Comparison of ENCODE assay signal across 24 cellular contexts in genomic region chr1:96545935-96546656, GRCh38.
DNase-seq lines count a peak whose midpoint lies in the region; ATAC-seq and TF ChIP-seq lines count a peak whose summit lies in the region.
"Had no signal": no experiment of that assay in that cellular context is flagged by ENCODE, and none has a peak within 500 bp of the region (broad histone marks: within the 10 kb centered on the region; RNA-seq: fewer than 3 reads in every experiment).

No MANE protein-coding gene starts in this region.

- no peak overlapping the region for H3K4me3 Mint-ChIP-seq in GM23338
- H3K4me3 Mint-ChIP-seq: CD14-positive monocyte; CD4-positive, alpha-beta memory T cell; CD4-positive, CD25-positive, alpha-beta regulatory T cell; CD8-positive, alpha-beta memory T cell had no signal

- no peaks in the 10 kb centered on the region for H3K9me2 ChIP-seq in GM23338 (ENCODE audit: insufficient read depth)

- ATAC-seq in GM23338 (no peak), psoas muscle (peak in 3 of 4 donors; percentile 61 to 95 (median 78)), HG03025 (IDR thresholded peaks at IDR 0.05; ENCODE audit: low FRiP score, unreplicated experiment) (no peak), GM18870 (IDR thresholded peaks at IDR 0.05; ENCODE audit: unreplicated experiment) (no peak)
- ATAC-seq: GM12878 had no signal

- H3K9me3 Mint-ChIP-seq in GM23338, result no peaks in the 10 kb centered on the region
- H3K9me3 Mint-ChIP-seq: CD4-positive, alpha-beta memory T cell; CD8-positive, alpha-beta memory T cell had no signal

- H3K27ac Mint-ChIP-seq in GM23338, result 0 out of 2 replicates have a peak overlapping the region, but pooled peaks have one; percentile 24
- H3K27ac Mint-ChIP-seq: CD14-positive monocyte; CD4-positive, alpha-beta memory T cell; CD4-positive, CD25-positive, alpha-beta regulatory T cell; CD8-positive, alpha-beta memory T cell had no signal

- no peaks in the 10 kb centered on the region for H3F3A ChIP-seq in GM23338 (replicated peaks; ENCODE audit: low read depth)

- peaks cover 24% of the 10 kb centered on the region for H3K4me1 Mint-ChIP-seq in GM23338
- H3K4me1 Mint-ChIP-seq: CD14-positive monocyte; CD4-positive, alpha-beta memory T cell; CD4-positive, CD25-positive, alpha-beta regulatory T cell; CD8-positive, alpha-beta memory T cell had no signal

- H3K4me3 ChIP-seq in GM23338, result no peak overlapping the region
- no peak overlapping the region for H3K4me3 ChIP-seq in psoas muscle
- H3K4me3 ChIP-seq in skeletal muscle tissue (ENCODE audit: low read length in 3 of 3), result peak overlapping the region in 1 of 3 donors; percentile 11
- H3K4me3 ChIP-seq: BLaER1, GM12878 had no signal

- no peaks in the 10 kb centered on the region for H3K36me3 Mint-ChIP-seq in GM23338 (ENCODE audit: low read depth)
- H3K36me3 Mint-ChIP-seq: CD14-positive monocyte; CD4-positive, alpha-beta memory T cell; CD4-positive, CD25-positive, alpha-beta regulatory T cell; CD8-positive, alpha-beta memory T cell had no signal

- no peak for DNase-seq in GM23338 (ENCODE audit: low spot score)
- DNase-seq in psoas muscle, result no peak
- DNase-seq in retina, result no peak
- DNase-seq: 8988T; ACHN; BE2C; C1 segment of cervical spinal cord; CD4-positive, alpha-beta memory T cell; CD4-positive, CD25-positive, alpha-beta regulatory T cell; CD8-positive, alpha-beta memory T cell; COR-L47; DMS 273 treated with DMSO at 0.1 percent for 48 hours; DMS153; DMS53; DMS79; DND-41; EL; GDM1 had no signal

- H3K27me3 ChIP-seq in GM23338 (ENCODE audit: insufficient read depth) (no peaks in the 10 kb centered on the region), psoas muscle (ENCODE audit: insufficient read depth in 3 of 3, low read length in 2 of 3) (no peaks in the 10 kb centered on the region), skeletal muscle tissue (ENCODE audit: control insufficient read depth in 3 of 3, insufficient read depth in 3 of 3, low read length in 3 of 3) (no peaks in the 10 kb centered on the region)
- H3K27me3 ChIP-seq: BE2C, BLaER1 had no signal

- no peak overlapping the region for H3K4me2 ChIP-seq in GM23338
- H3K4me2 ChIP-seq: BLaER1 had no signal

- no peak overlapping the region for H3K27ac ChIP-seq in GM23338 (ENCODE audit: low read depth)
- H3K27ac ChIP-seq in psoas muscle, result peak overlapping the region; percentile 54
- peak overlapping the region; percentile 19 for H3K27ac ChIP-seq in skeletal muscle tissue (ENCODE audit: low read depth, low read length)
- H3K27ac ChIP-seq: BLaER1 had no signal

- intact Hi-C loops in psoas muscle (cut with DNase I), result no loop called here

- no peaks in the 10 kb centered on the region for H3K9me3 ChIP-seq in psoas muscle
- H3K9me3 ChIP-seq in skeletal muscle tissue (ENCODE audit: control insufficient read depth in 3 of 3, low read length in 3 of 3), result no peaks in the 10 kb centered on the region
- H3K9me3 ChIP-seq: BE2C, BLaER1 had no signal

- no peaks in the 10 kb centered on the region for H3K79me2 ChIP-seq in GM23338 (replicated peaks; ENCODE audit: insufficient read depth)

- H4K20me1 ChIP-seq in GM23338 (replicated peaks; ENCODE audit: insufficient read depth), result no peaks in the 10 kb centered on the region
- H4K20me1 ChIP-seq: BLaER1 had no signal

- 37 to 64% (median 45%) methylated on average over 4 of the region's 4 CpGs for WGBS in psoas muscle, 3 donors

- H3K36me3 ChIP-seq in GM23338 (ENCODE audit: insufficient read depth) (no peaks in the 10 kb centered on the region), psoas muscle (ENCODE audit: insufficient read depth in 1 of 2, low read depth in 1 of 2) (no peaks in the 10 kb centered on the region), skeletal muscle tissue (ENCODE audit: control insufficient read depth in 3 of 3, insufficient read depth in 3 of 3, low read length in 3 of 3) (no peaks in the 10 kb centered on the region)
- H3K36me3 ChIP-seq: BE2C, BLaER1 had no signal

- no peak overlapping the region for H2AFZ ChIP-seq in GM23338

- peaks cover 1% of the 10 kb centered on the region for H3K27me3 Mint-ChIP-seq in GM23338 (ENCODE audit: insufficient read depth, low read depth, poor library complexity)
- H3K27me3 Mint-ChIP-seq: CD4-positive, alpha-beta memory T cell; CD4-positive, CD25-positive, alpha-beta regulatory T cell; CD8-positive, alpha-beta memory T cell had no signal

- H3K9ac ChIP-seq in skeletal muscle tissue (ENCODE audit: low read depth in 1 of 3, low read length in 3 of 3), result peak overlapping the region in 1 of 3 donors; percentile 12
- H3K9ac ChIP-seq: BLaER1 had no signal

- peaks cover 30% of the 10 kb centered on the region for H3K4me1 ChIP-seq in GM23338 (ENCODE audit: insufficient read depth)
- peaks cover 24% of the 10 kb centered on the region for H3K4me1 ChIP-seq in psoas muscle
- H3K4me1 ChIP-seq in skeletal muscle tissue (ENCODE audit: control insufficient read depth in 3 of 3, insufficient read depth in 3 of 3, low read length in 3 of 3), result peaks cover 12 to 16% (median 16%) of the 10 kb centered on the region in 3 donors
- H3K4me1 ChIP-seq: BE2C, BLaER1 had no signal

- TF ChIP-seq CTCF in GM23338 (conservative IDR thresholded peaks at IDR 0.05; ENCODE audit: low read depth in 2 of 2) (no peak), psoas muscle (IDR thresholded peaks at IDR 0.05) (no peak)

TF ChIP-seq in GM23338, 12 proteins besides CTCF, POLR2A, EP300 and RAD21:
- TF ChIP-seq CREB1 (CRISPR knock-in tag; IDR thresholded peaks at IDR 0.05; ENCODE audit: low read depth), result no peak
TF ChIP-seq in GM23338: peak in this region for 0.

Comparison
In these comparisons a context has a peak if more than half of its experiments do, and no peak if none do; other contexts are left out.
1. ATAC-seq: peak in psoas muscle (3 of 4); none in GM23338 (single experiment), HG03025 (single experiment) and GM18870 (single experiment).